9 cellular contexts compared by ENCODE assay signal in the genomic region with DNA sequence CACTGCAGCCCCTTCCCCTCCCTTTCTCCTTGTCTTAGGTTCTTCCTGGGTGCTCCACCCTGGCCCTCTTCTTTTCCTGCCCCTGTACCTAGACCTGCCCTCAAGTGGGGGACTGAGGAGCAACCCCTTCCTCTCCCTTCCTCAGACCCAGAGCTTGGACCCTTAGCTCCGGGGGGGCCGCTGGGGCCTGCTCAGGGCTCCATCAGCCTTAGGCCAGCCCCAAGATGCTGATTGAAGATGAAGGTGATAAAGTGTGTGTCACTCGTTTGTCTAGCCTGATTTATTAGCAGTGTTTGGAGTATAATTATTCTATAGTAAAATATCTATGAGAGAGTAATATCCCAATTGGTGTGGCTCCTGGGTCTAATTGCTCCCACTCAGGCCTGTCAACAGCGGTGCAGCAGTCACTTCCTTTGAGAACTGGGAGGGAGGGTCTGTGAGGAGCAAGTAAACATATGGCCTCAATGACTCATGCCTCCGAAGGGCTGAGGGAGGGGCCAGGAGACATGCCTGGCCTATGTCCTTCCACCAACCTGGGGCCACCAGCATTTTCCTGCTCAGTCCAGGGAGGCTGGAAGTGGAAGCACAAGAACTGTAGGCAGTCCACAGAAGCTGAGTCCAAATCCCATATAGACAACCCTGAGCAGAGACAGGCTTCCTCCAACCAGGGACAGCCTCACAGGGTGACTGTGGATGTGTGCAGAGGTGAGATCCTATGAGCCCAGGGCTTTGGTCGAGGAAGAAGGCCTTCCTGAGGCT.
A peak's percentile ranks its signal among the peaks of the same experiment; 100 is the strongest.
DNase-seq lines count a peak whose midpoint lies in the region; ATAC-seq and TF ChIP-seq lines count a peak whose summit lies in the region.
"Had no signal": no experiment of that assay in that cellular context is flagged by ENCODE, and none has a peak within 500 bp of the region (broad histone marks: within the 10 kb centered on the region; RNA-seq: fewer than 3 reads in every experiment).

No MANE protein-coding gene starts in this region.

- peak overlapping the region; percentile 64 for H3K27ac Mint-ChIP-seq in endothelial cell (ENCODE audit: unreplicated experiment)
- no peak overlapping the region for H3K27ac Mint-ChIP-seq in activated T-cell treated with anti-CD3 and anti-CD28 coated beads, Interleukin-2, amount 50 U/mL, for 72 hours

- intact Hi-C loops in prostate gland (cut with DNase I) = no loop called here

- peaks cover 11% of the 10 kb centered on the region for H3K4me1 Mint-ChIP-seq in endothelial cell (ENCODE audit: unreplicated experiment)
- peaks cover 6% of the 10 kb centered on the region for H3K4me1 Mint-ChIP-seq in activated T-cell treated with anti-CD3 and anti-CD28 coated beads, Interleukin-2, amount 50 U/mL, for 72 hours (ENCODE audit: low read depth)

- no peak overlapping the region for H3K4me3 Mint-ChIP-seq in endothelial cell (ENCODE audit: unreplicated experiment)
- no peak overlapping the region for H3K4me3 Mint-ChIP-seq in activated T-cell treated with anti-CD3 and anti-CD28 coated beads, Interleukin-2, amount 50 U/mL, for 72 hours

- H3K4me1 ChIP-seq in prostate gland (replicated peaks) = peaks cover 13% of the 10 kb centered on the region

- H3K27me3 ChIP-seq in prostate gland (replicated peaks; ENCODE audit: insufficient read depth) = no peaks in the 10 kb centered on the region

- no peaks in the 10 kb centered on the region for H3K36me3 ChIP-seq in prostate gland

- no peak for ATAC-seq in activated T-cell treated with anti-CD3 and anti-CD28 coated beads, Interleukin-2, amount 50 U/mL, for 72 hours (replicated peaks in 1 of 2)
- ATAC-seq in HG02973 (IDR thresholded peaks at IDR 0.05; ENCODE audit: unreplicated experiment) = no peak

- DNase-seq in GM04504 (ENCODE audit: low read depth) (peak; percentile 15), NCI-H460 (ENCODE audit: extremely low read depth, low read depth) (peak; percentile 8), endothelial cell (ENCODE audit: low spot score) (peak; percentile 42), prostate gland (ENCODE audit: low spot score) (peak; percentile 61), cerebellum (ENCODE audit: low spot score) (no peak)
- DNase-seq in activated T-cell treated with anti-CD3 and anti-CD28 coated beads, Interleukin-2, amount 50 U/mL, for 72 hours = no peak
- DNase-seq in activated CD4-positive, alpha-beta T cell treated with anti-CD3 and anti-CD28 coated beads for 1 hour = no peak
- DNase-seq: MV-4-11 had no signal

- no peaks in the 10 kb centered on the region for H3K9me3 ChIP-seq in prostate gland

- no peaks in the 10 kb centered on the region for H3K9me3 Mint-ChIP-seq in endothelial cell (ENCODE audit: unreplicated experiment)
- H3K9me3 Mint-ChIP-seq in activated T-cell treated with anti-CD3 and anti-CD28 coated beads, Interleukin-2, amount 50 U/mL, for 72 hours = no peaks in the 10 kb centered on the region

- no peak overlapping the region for H3K4me3 ChIP-seq in prostate gland

- WGBS in prostate gland = 58% methylated on average over 6 of the region's 6 CpGs

- H3K27me3 Mint-ChIP-seq in endothelial cell (ENCODE audit: unreplicated experiment) = no peaks in the 10 kb centered on the region
- no peaks in the 10 kb centered on the region for H3K27me3 Mint-ChIP-seq in activated T-cell treated with anti-CD3 and anti-CD28 coated beads, Interleukin-2, amount 50 U/mL, for 72 hours (ENCODE audit: low read depth)

- peak overlapping the region; percentile 31 to 44 for H3K27ac ChIP-seq in prostate gland

- TF ChIP-seq CTCF in endothelial cell (IDR thresholded peaks at IDR 0.05; ENCODE audit: unreplicated experiment) (no peak), prostate gland (IDR thresholded peaks at IDR 0.05) (no peak)

- H3K36me3 Mint-ChIP-seq in endothelial cell (ENCODE audit: low read depth, unreplicated experiment) = peaks cover 5% of the 10 kb centered on the region
- H3K36me3 Mint-ChIP-seq in activated T-cell treated with anti-CD3 and anti-CD28 coated beads, Interleukin-2, amount 50 U/mL, for 72 hours (ENCODE audit: insufficient read depth in 2 of 2) = no peaks in the 10 kb centered on the region

- no peak for TF ChIP-seq POLR2A in prostate gland (IDR thresholded peaks at IDR 0.05)

Comparison
In these comparisons a context has a peak if more than half of its experiments do, and no peak if none do; other contexts are left out.
1. DNase-seq: peak in GM04504 (single experiment), NCI-H460 (single experiment), endothelial cell (single experiment) and prostate gland (single experiment); none in activated T-cell treated with anti-CD3 and anti-CD28 coated beads, Interleukin-2, amount 50 U/mL, for 72 hours (0 of 2), cerebellum (single experiment) and activated CD4-positive, alpha-beta T cell treated with anti-CD3 and anti-CD28 coated beads for 1 hour (single experiment).